In genomic region chr5:144915452-144915851, GRCh38 we compare ENCODE assay signal across 22 cellular contexts.
A peak's percentile ranks its signal among the peaks of the same experiment; 100 is the strongest.
DNase-seq lines count a peak whose midpoint lies in the region; FAIRE-seq and TF ChIP-seq lines count a peak whose summit lies in the region.
"Had no signal": no experiment of that assay in that cellular context is flagged by ENCODE, and none has a peak within 500 bp of the region (broad histone marks: within the 10 kb centered on the region; RNA-seq: fewer than 3 reads in every experiment).

No MANE protein-coding gene starts in this region.

- H3K4ac ChIP-seq in trophoblast cell (ENCODE audit: low read depth, low read length) = no peak overlapping the region

- no peaks in the 10 kb centered on the region for H3K79me1 ChIP-seq in trophoblast cell (ENCODE audit: low read length)

- H4K20me1 ChIP-seq in osteoblast (ENCODE audit: insufficient read depth, low read length) = no peaks in the 10 kb centered on the region

- no peak overlapping the region for H3K18ac ChIP-seq in trophoblast cell (ENCODE audit: low read length)

- H2BK120ac ChIP-seq in trophoblast cell (ENCODE audit: insufficient read depth, low read length, poor library complexity) = no peak overlapping the region

- H4K8ac ChIP-seq in trophoblast cell (ENCODE audit: low read depth, low read length) = no peak overlapping the region

- no peak overlapping the region for H4K91ac ChIP-seq in trophoblast cell (ENCODE audit: low read depth, low read length)

- H3K4me2 ChIP-seq in trophoblast cell (ENCODE audit: low read length) = no peak overlapping the region
- H3K4me2 ChIP-seq in osteoblast (ENCODE audit: insufficient read depth, low read length) = no peak overlapping the region

- H2AFZ ChIP-seq in trophoblast cell (ENCODE audit: insufficient read depth, low read length, poor library complexity) (no peak overlapping the region), osteoblast (ENCODE audit: low read length) (no peak overlapping the region)

- no peak overlapping the region for H2AK5ac ChIP-seq in trophoblast cell (ENCODE audit: low read length)

- no peak overlapping the region for H3K23ac ChIP-seq in trophoblast cell (ENCODE audit: low read length)

- H3K9me3 ChIP-seq in trophoblast cell (ENCODE audit: insufficient read depth, low read depth, low read length) (no peaks in the 10 kb centered on the region), small intestine (ENCODE audit: control insufficient read depth, low read depth) (no peaks in the 10 kb centered on the region), osteoblast (ENCODE audit: low read depth, low read length) (no peaks in the 10 kb centered on the region)
- H3K9me3 ChIP-seq: BE2C had no signal

- H4K12ac ChIP-seq in trophoblast cell (ENCODE audit: low read depth, low read length) = no peak overlapping the region

- peak overlapping the region; percentile 68 for H3K9ac ChIP-seq in trophoblast cell (ENCODE audit: low read length)

- peak; percentile 13 for FAIRE-seq in bronchial epithelial cell (lab: Jason Lieb, UNC)
- FAIRE-seq in small intestine (lab: Jason Lieb, UNC) = no peak
- FAIRE-seq: A204.1, GM12892 had no signal

- H3K4me1 ChIP-seq in trophoblast cell (ENCODE audit: control insufficient read depth in 1 of 2, insufficient read depth in 2 of 2, low read length in 2 of 2) (no peaks in the 10 kb centered on the region), small intestine (ENCODE audit: control insufficient read depth in 2 of 2, insufficient read depth in 1 of 2, low read depth in 1 of 2, low read length in 1 of 2) (no peaks in the 10 kb centered on the region), osteoblast (ENCODE audit: insufficient read depth, low read length) (no peaks in the 10 kb centered on the region)
- H3K4me1 ChIP-seq: BE2C had no signal

- H3K4me3 ChIP-seq in bronchial epithelial cell (ENCODE audit: low read depth, low read length) (no peak overlapping the region), trophoblast cell (ENCODE audit: low read depth, low read length) (no peak overlapping the region), small intestine (ENCODE audit: low read depth in 1 of 2, low read length in 2 of 2) (no peak overlapping the region), osteoblast (ENCODE audit: insufficient read depth, low read length) (no peak overlapping the region)

- no peaks in the 10 kb centered on the region for H3K79me2 ChIP-seq in trophoblast cell (ENCODE audit: control insufficient read depth, insufficient read depth, low read length, poor library complexity)
- no peaks in the 10 kb centered on the region for H3K79me2 ChIP-seq in osteoblast (ENCODE audit: insufficient read depth, low read length)

- no peak overlapping the region for H2BK12ac ChIP-seq in trophoblast cell (ENCODE audit: low read length)

- H3K27ac ChIP-seq in trophoblast cell (ENCODE audit: low read depth, low read length) = no peak overlapping the region
- H3K27ac ChIP-seq in small intestine (ENCODE audit: low read depth in 1 of 2, low read length in 1 of 2) = no peak overlapping the region
- no peak overlapping the region for H3K27ac ChIP-seq in osteoblast (ENCODE audit: low read depth, low read length)
- H3K27ac ChIP-seq: HL-60 had no signal

- no peak overlapping the region for H3K14ac ChIP-seq in trophoblast cell (ENCODE audit: low read length)

- no peak for TF ChIP-seq CTCF in bronchial epithelial cell (IDR thresholded peaks at IDR 0.05; ENCODE audit: insufficient read depth, low read length, severe bottlenecking)
- no peak for TF ChIP-seq CTCF in osteoblast (IDR thresholded peaks at IDR 0.05; ENCODE audit: extremely low read depth, low read depth, low read length)

- DNase-seq in LHCN-M2 (ENCODE audit: low read depth) = peak; percentile 9
- DNase-seq in bronchial epithelial cell (ENCODE audit: low read depth) = peak; percentile 2
- DNase-seq in trophoblast cell = no peak
- DNase-seq in small intestine = no peak
- no peak for DNase-seq in NCI-H446 treated with DMSO at 0.1 percent for 48 hours (lab: John Stamatoyannopoulos, UW)
- DNase-seq in osteoblast (ENCODE audit: insufficient read length, low spot score, missing footprints) = no peak
- DNase-seq: ACHN; BE2C; C1 segment of cervical spinal cord; CD4-positive, CD25-positive, alpha-beta regulatory T cell; CD8-positive, alpha-beta memory T cell; COR-L47; DMS 273 treated with DMSO at 0.1 percent for 48 hours; DMS53; DND-41; GDM1; GOT3; H7; HFFc6 had no signal

- H2BK5ac ChIP-seq in trophoblast cell (ENCODE audit: low read depth, low read length, poor library complexity) = no peak overlapping the region

- H3K36me3 ChIP-seq in bronchial epithelial cell (ENCODE audit: control insufficient read depth, insufficient read depth, low read length) = no peaks in the 10 kb centered on the region
- H3K36me3 ChIP-seq in trophoblast cell (ENCODE audit: control insufficient read depth in 1 of 2, insufficient read depth in 2 of 2, low read length in 2 of 2) = no peaks in the 10 kb centered on the region
- H3K36me3 ChIP-seq in small intestine (ENCODE audit: control insufficient read depth in 2 of 2, insufficient read depth in 2 of 2, low read length in 2 of 2) = no peaks in the 10 kb centered on the region
- no peaks in the 10 kb centered on the region for H3K36me3 ChIP-seq in osteoblast (ENCODE audit: insufficient read depth, low read length)
- H3K36me3 ChIP-seq: BE2C had no signal

- H3K27me3 ChIP-seq in bronchial epithelial cell (ENCODE audit: control insufficient read depth, insufficient read depth, low read length) (no peaks in the 10 kb centered on the region), trophoblast cell (ENCODE audit: insufficient read depth, low read length) (no peaks in the 10 kb centered on the region), small intestine (ENCODE audit: control insufficient read depth in 2 of 2, insufficient read depth in 2 of 2, low read length in 2 of 2) (no peaks in the 10 kb centered on the region), osteoblast (ENCODE audit: insufficient read depth, low read length) (no peaks in the 10 kb centered on the region)
- H3K27me3 ChIP-seq: BE2C had no signal

Comparison
In these comparisons a context has a peak if more than half of its experiments do, and no peak if none do; other contexts are left out.
1. DNase-seq: peak in LHCN-M2 (single experiment) and bronchial epithelial cell (single experiment); none in trophoblast cell (0 of 2), small intestine (single experiment), NCI-H446 treated with DMSO at 0.1 percent for 48 hours (single experiment) and osteoblast (single experiment).